In the genomic region with DNA sequence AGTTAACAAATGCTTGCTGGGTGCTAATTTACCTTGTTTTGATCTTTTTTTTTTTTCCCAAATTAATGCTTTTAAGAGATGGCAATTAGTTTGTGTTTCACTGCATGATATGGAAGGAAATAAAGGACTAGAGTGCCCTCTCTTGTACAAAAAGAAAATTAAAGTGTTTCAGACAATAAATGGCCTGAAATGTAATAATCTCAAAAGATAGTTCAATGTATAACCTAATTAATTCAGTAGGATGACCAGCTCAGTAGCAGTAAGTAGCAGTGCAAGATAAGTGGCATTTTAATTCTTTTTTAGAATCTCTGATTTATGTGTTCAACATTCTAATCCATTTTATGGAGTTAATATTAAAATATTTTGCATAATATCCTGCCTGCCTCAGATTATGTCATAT, we compare ENCODE assay signal across 8 cellular contexts. TPM values are rescaled to one million over a fixed set of nuclear protein-coding genes. Genes with fewer than 3 reads are reported as not detected.
DNase-seq lines count a peak whose midpoint lies in the region; ATAC-seq and TF ChIP-seq lines count a peak whose summit lies in the region.

No MANE protein-coding gene starts in this region.

- peaks cover 20% of the 10 kb centered on the region; the same call in 1 of the 2 replicates for H3K9me3 Mint-ChIP-seq in HFFc6
- no peaks in the 10 kb centered on the region for H3K9me3 Mint-ChIP-seq in T-helper 1 cell treated with Interleukin-12 subunit alpha and Interleukin-12 subunit beta and Interleukin-4 antibody, amounts not matched to agents 30 μg/mL and 1 μg/mL, for 36 hours
- H3K9me3 Mint-ChIP-seq in activated CD4-positive, alpha-beta T cell treated with anti-CD3 and anti-CD28 coated beads for 36 hours (ENCODE audit: low read depth), result no peaks in the 10 kb centered on the region

- H3K36me3 Mint-ChIP-seq in HFFc6 (ENCODE audit: low read depth), result no peaks in the 10 kb centered on the region
- H3K36me3 Mint-ChIP-seq in T-helper 1 cell treated with Interleukin-12 subunit alpha and Interleukin-12 subunit beta and Interleukin-4 antibody, amounts not matched to agents 30 μg/mL and 1 μg/mL, for 36 hours (ENCODE audit: low read depth), result peaks cover 33% of the 10 kb centered on the region
- H3K36me3 Mint-ChIP-seq in activated CD4-positive, alpha-beta T cell treated with anti-CD3 and anti-CD28 coated beads for 36 hours (ENCODE audit: low read depth), result no peaks in the 10 kb centered on the region

- ATAC-seq in left ventricle myocardium superior, result peak; percentile 65
- no peak for ATAC-seq in activated CD4-positive, alpha-beta T cell treated with anti-CD3 and anti-CD28 coated beads for 36 hours

- no peak overlapping the region for H3K4me3 Mint-ChIP-seq in HFFc6
- H3K4me3 Mint-ChIP-seq in T-helper 1 cell treated with Interleukin-12 subunit alpha and Interleukin-12 subunit beta and Interleukin-4 antibody, amounts not matched to agents 30 μg/mL and 1 μg/mL, for 36 hours, result peak overlapping the region; percentile 63
- no peak overlapping the region for H3K4me3 Mint-ChIP-seq in activated CD4-positive, alpha-beta T cell treated with anti-CD3 and anti-CD28 coated beads for 36 hours

- peaks cover 7% of the 10 kb centered on the region for H3K27me3 Mint-ChIP-seq in HFFc6 (ENCODE audit: insufficient read depth)
- H3K27me3 Mint-ChIP-seq in T-helper 1 cell treated with Interleukin-12 subunit alpha and Interleukin-12 subunit beta and Interleukin-4 antibody, amounts not matched to agents 30 μg/mL and 1 μg/mL, for 36 hours (ENCODE audit: low read depth), result no peaks in the 10 kb centered on the region
- no peaks in the 10 kb centered on the region for H3K27me3 Mint-ChIP-seq in activated CD4-positive, alpha-beta T cell treated with anti-CD3 and anti-CD28 coated beads for 36 hours

- CTCF ChIA-PET in activated CD4-positive, alpha-beta T cell treated with anti-CD3 and anti-CD28 coated beads for 36 hours (lab: Charles Lee), result interaction anchor here (0.6 to 1.6 kb wide), 4 partner anchors 9 to 240 kb away, joined by 3 to 6 read pairs (median 4); no protein-coding TSS in a partner anchor

- no peak for DNase-seq in AG09319 (ENCODE audit: extremely low read depth, low read depth)
- DNase-seq in HFFc6, result no peak
- no peak for DNase-seq in left ventricle myocardium superior
- DNase-seq in stimulated activated CD4-positive, alpha-beta T cell treated with anti-CD3 and anti-CD28 coated beads, Interleukin-2, amount 100 ng/mL, for 48 hours, result no peak
- no peak for DNase-seq in stimulated activated CD4-positive, alpha-beta T cell treated with anti-CD3 and anti-CD28 coated beads, Interleukin-4, amount 100 ng/mL, for 4 hours
- no peak for DNase-seq in activated CD8-positive, alpha-beta memory T cell treated with anti-CD3 and anti-CD28 coated beads, Interleukin-2, amount 50 U/mL, for 48 hours
- DNase-seq in activated CD4-positive, alpha-beta T cell treated with anti-CD3 and anti-CD28 coated beads for 36 hours, result no peak

- TF ChIP-seq CTCF in AG09319 (IDR thresholded peaks at IDR 0.05; ENCODE audit: low read depth, low read length) (peak; percentile 37), HFFc6 (IDR thresholded peaks at IDR 0.05) (peak; percentile 49)

- no peaks in the 10 kb centered on the region for H3K4me1 Mint-ChIP-seq in HFFc6 (ENCODE audit: low read depth)
- peaks cover 50% of the 10 kb centered on the region for H3K4me1 Mint-ChIP-seq in T-helper 1 cell treated with Interleukin-12 subunit alpha and Interleukin-12 subunit beta and Interleukin-4 antibody, amounts not matched to agents 30 μg/mL and 1 μg/mL, for 36 hours (ENCODE audit: low read depth)
- H3K4me1 Mint-ChIP-seq in activated CD4-positive, alpha-beta T cell treated with anti-CD3 and anti-CD28 coated beads for 36 hours, result peaks cover 13% of the 10 kb centered on the region

- intact Hi-C loops in left ventricle myocardium superior (cut with micrococcal nuclease), result loop anchor here (5.0 kb wide), 1 partner anchor 240 kb away; no protein-coding TSS in a partner anchor
- intact Hi-C loops in activated CD4-positive, alpha-beta T cell treated with anti-CD3 and anti-CD28 coated beads for 36 hours (cut with DNase I, micrococcal nuclease), result loop anchor here (1.0 to 10.0 kb wide), 5 partner anchors 71 to 255 kb away; a partner anchor contains a TSS

- H3K27ac Mint-ChIP-seq in HFFc6, result no peak overlapping the region
- peak overlapping the region; percentile 12 for H3K27ac Mint-ChIP-seq in T-helper 1 cell treated with Interleukin-12 subunit alpha and Interleukin-12 subunit beta and Interleukin-4 antibody, amounts not matched to agents 30 μg/mL and 1 μg/mL, for 36 hours
- H3K27ac Mint-ChIP-seq in activated CD4-positive, alpha-beta T cell treated with anti-CD3 and anti-CD28 coated beads for 36 hours, result no peak overlapping the region

- POLR2A ChIA-PET in activated CD4-positive, alpha-beta T cell treated with anti-CD3 and anti-CD28 coated beads for 36 hours (lab: Charles Lee), result no interaction called here

RNA-seq across cellular contexts. Expression of a gene that starts 39.9 kb away (rescaled TPM):
- total RNA-seq in HFFc6 (2021; fragmentation: NEBNext Ultra II Directional; extraction: Animal tissue kit (Norgen Biotek cat#: 25700)), result under 1 TPM in 1 of 6 experiments, not detected in 5; 0.02 TPM
- total RNA-seq in left ventricle myocardium superior, result 138 TPM
- total RNA-seq in activated CD4-positive, alpha-beta T cell treated with anti-CD3 and anti-CD28 coated beads for 36 hours, result under 1 TPM; 0.53 to 0.58 TPM

Comparison
In these comparisons a context has a peak if more than half of its experiments do, and no peak if none do; other contexts are left out.
1. RNA of a gene that starts 39.9 kb away (total RNA-seq): 138 TPM in left ventricle myocardium superior (single experiment); 0.53 to 0.58 TPM in activated CD4-positive, alpha-beta T cell treated with anti-CD3 and anti-CD28 coated beads for 36 hours and 0.02 TPM in HFFc6; every median in the first group is over 10 times any median in the second.